ENCODE assay signal across 25 cellular contexts in genomic region chr3:94593531-94594150, GRCh38.
"Had no signal": no experiment of that assay in that cellular context is flagged by ENCODE, and none has a peak within 500 bp of the region (broad histone marks: within the 10 kb centered on the region; RNA-seq: fewer than 3 reads in every experiment).

No MANE protein-coding gene starts in this region.

- ATAC-seq: activated CD4-positive, alpha-beta T cell treated with anti-CD3 and anti-CD28 coated beads for 36 hours; activated CD4-positive, CD25-positive, alpha-beta regulatory T cell treated with anti-CD3 and anti-CD28 coated beads, Interleukin-2, amount 50 U/mL, for 24 hours; activated CD8-positive, alpha-beta T cell treated with anti-CD3 and anti-CD28 coated beads, Interleukin-2, amount 10 ng/mL, durations not matched to agents 7 days and 5 days had no signal

- H3K36me3 ChIP-seq: ascending aorta, cardiac muscle cell, SJCRH30 had no signal

- H3K27ac ChIP-seq: ascending aorta, cardiac muscle cell, KMS-11, SJCRH30 had no signal

- H3K9me3 ChIP-seq: ascending aorta, SJCRH30 had no signal

- DNase-seq: activated CD4-positive, alpha-beta T cell treated with anti-CD3 and anti-CD28 coated beads for 36 hours; activated CD4-positive, alpha-beta T cell treated with anti-CD3 and anti-CD28 coated beads, Interleukin-2, amount 10 ng/mL, durations not matched to agents 7 days and 5 days; activated CD4-positive, alpha-beta T cell treated with anti-CD3 and anti-CD28 coated beads, Interleukin-2, amount 50 U/mL, for 48 hours; activated CD8-positive, alpha-beta T cell treated with anti-CD3 and anti-CD28 coated beads, Interleukin-2, amount 10 ng/mL, durations not matched to agents 7 days and 5 days; activated gamma-delta T cell; activated naive CD4-positive, alpha-beta T cell treated with Interleukin-2 at 50 U/mL for 16 hours; activated naive CD8-positive, alpha-beta T cell treated with anti-CD3 and anti-CD28 coated beads, Interleukin-2, amount 10 ng/mL, durations not matched to agents 7 days and 5 days; activated T-cell treated with anti-CD3 and anti-CD28 coated beads, Interleukin-2, amount 50 U/mL, for 24 hours; amygdala; NCI-H1048; NCI-H1105 treated with DMSO at 0.1 percent for 48 hours; NCI-H1436; NCI-H1694; NCI-H1930; NCI-H2081 treated with DMSO at 0.1 percent for 48 hours; NCI-H226; NCI-H446 treated with DMSO at 0.1 percent for 48 hours; NCI-H524; SHP77; SJCRH30; T1000 had no signal

- H3K27me3 ChIP-seq: ascending aorta, cardiac muscle cell, SJCRH30 had no signal

- H3K9ac ChIP-seq: KMS-11 had no signal

- H3K4me3 ChIP-seq: ascending aorta, cardiac muscle cell, SJCRH30 had no signal

- H3K4me1 ChIP-seq: ascending aorta, SJCRH30 had no signal

- H3K4me2 ChIP-seq: KMS-11 had no signal
